ENCODE assay signal across 12 cellular contexts in the genomic region with DNA sequence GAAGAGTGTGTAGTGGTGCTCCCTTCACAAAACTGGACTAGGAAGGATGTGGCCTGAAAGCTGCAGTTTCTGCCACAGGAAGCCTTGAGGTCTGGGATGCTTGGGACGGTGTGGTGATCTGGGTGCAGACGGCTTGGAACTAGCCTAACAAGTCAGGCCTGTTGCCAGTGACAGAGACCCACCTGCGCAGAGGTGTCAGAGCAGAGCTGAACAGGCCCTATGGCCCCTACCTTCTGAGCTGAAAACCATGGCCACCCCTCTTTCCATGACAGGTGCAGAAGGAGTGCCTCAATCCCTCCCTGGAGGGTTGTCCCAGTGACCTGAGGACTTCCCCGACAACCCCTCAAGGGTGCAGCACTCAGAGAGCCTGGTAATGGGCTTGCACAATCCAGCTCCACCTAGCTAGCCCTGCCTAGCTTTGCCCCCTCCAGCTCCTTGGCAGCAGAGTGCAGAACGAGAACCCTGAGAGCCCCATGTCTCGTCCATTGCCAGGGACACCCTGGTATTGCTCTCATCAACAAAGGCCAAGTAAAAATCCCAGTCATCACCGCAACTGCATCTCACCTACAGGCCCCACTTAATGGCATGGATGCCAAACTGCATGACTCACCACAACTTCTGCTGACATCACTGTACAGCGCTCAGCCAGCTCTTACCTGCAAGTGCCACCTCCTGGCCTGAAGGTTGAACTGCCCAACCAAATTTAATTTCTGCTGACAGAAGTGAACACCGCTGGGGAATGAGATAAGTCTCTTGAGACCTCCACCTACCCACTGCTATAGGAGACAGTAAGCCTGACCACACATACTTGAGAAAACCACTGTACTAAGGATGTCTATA.
DNase-seq lines count a peak whose midpoint lies in the region; ATAC-seq and TF ChIP-seq lines count a peak whose summit lies in the region.
"Had no signal": no experiment of that assay in that cellular context is flagged by ENCODE, and none has a peak within 500 bp of the region (broad histone marks: within the 10 kb centered on the region; RNA-seq: fewer than 3 reads in every experiment).

No MANE protein-coding gene starts in this region.

- dilution Hi-C loops in mammary epithelial cell (cut with HindIII; ENCODE audit: low sequenced_read_pairs): no loop called here

- DNase-seq in ELR (ENCODE audit: low read depth) (peak; percentile 89), HuH-7 (ENCODE audit: low spot score) (peak; percentile 6), mammary epithelial cell (peak; percentile 76), ecto neural progenitor cell (ENCODE audit: low spot score) (no peak), NCI-H2107 treated with DMSO at 0.1 percent for 48 hours (lab: John Stamatoyannopoulos, UW; ENCODE audit: unreplicated experiment) (no peak)
- DNase-seq in stimulated activated naive CD4-positive, alpha-beta T cell (lab: John Stamatoyannopoulos, UW): no peak
- DNase-seq: activated CD4-positive, alpha-beta memory T cell treated with anti-CD3 and anti-CD28 coated beads for 36 hours; activated naive CD8-positive, alpha-beta T cell treated with anti-CD3 and anti-CD28 coated beads, Interleukin-2, amount 50 U/mL, for 24 hours; NCI-H1092 had no signal

- no peaks in the 10 kb centered on the region for H4K20me1 ChIP-seq in mammary epithelial cell (ENCODE audit: insufficient read depth, low read length)

- H3K79me2 ChIP-seq in mammary epithelial cell (ENCODE audit: insufficient read depth, low read length): no peaks in the 10 kb centered on the region

- no peak overlapping the region for H2AFZ ChIP-seq in mammary epithelial cell (ENCODE audit: low read depth, low read length)

- 34% methylated on average over 6 of the region's 9 CpGs for WGBS in mammary epithelial cell (ENCODE audit: low coverage, missing lambda C conversion rate)
- 79% methylated on average over 9 of the region's 9 CpGs for WGBS in liver

- TF ChIP-seq RAD21 in liver (IDR thresholded peaks at IDR 0.05): peak; percentile 80 to 87

- TF ChIP-seq CTCF in mammary epithelial cell (conservative IDR thresholded peaks at IDR 0.05 in 1 of 2, IDR thresholded peaks at IDR 0.05 in 1 of 2; ENCODE audit: extremely low read depth in 1 of 2, insufficient read depth in 1 of 2, low read depth in 1 of 2, low read length in 2 of 2): peak; percentile 66 to 69
- TF ChIP-seq CTCF in liver (IDR thresholded peaks at IDR 0.05; ENCODE audit: low read depth, low read length, missing input control): peak; percentile 55

- H3K4me1 ChIP-seq in mammary epithelial cell (ENCODE audit: insufficient read depth, low read length): peaks cover 9% of the 10 kb centered on the region
- H3K4me1 ChIP-seq in liver (ENCODE audit: control insufficient read depth in 4 of 4, insufficient read depth in 4 of 4, low read length in 3 of 4): no peaks in the 10 kb centered on the region
- H3K4me1 ChIP-seq: SJSA1 had no signal

- intact Hi-C loops in mammary epithelial cell (cut with micrococcal nuclease): loop anchor here (1.0 to 5.0 kb wide), 3 partner anchors 311 to 869 kb away; no protein-coding TSS in a partner anchor

- ATAC-seq in GM21367 (IDR thresholded peaks at IDR 0.05; ENCODE audit: unreplicated experiment): no peak
- ATAC-seq: activated naive CD8-positive, alpha-beta T cell treated with anti-CD3 and anti-CD28 coated beads, Interleukin-2, amount 50 U/mL, for 24 hours had no signal

- H3K4me3 ChIP-seq in mammary epithelial cell (replicated peaks in 1 of 3; ENCODE audit: insufficient read depth in 1 of 3, low read depth in 2 of 3, low read length in 3 of 3) (no peak overlapping the region), liver (ENCODE audit: low read depth in 1 of 3, low read length in 3 of 3) (no peak overlapping the region)
- H3K4me3 ChIP-seq: SJSA1 had no signal

- H3K27ac ChIP-seq in mammary epithelial cell (ENCODE audit: insufficient read depth, low read depth, low read length) (peak overlapping the region; percentile 20), liver (ENCODE audit: low read depth in 1 of 2, low read length in 2 of 2) (no peak overlapping the region)
- H3K27ac ChIP-seq: SJSA1 had no signal

- CTCF ChIA-PET in mammary epithelial cell (lab: Charles Lee; ENCODE audit: low non-redundant PET): no interaction called here

- no TSS peak for BruUV-seq in mammary epithelial cell (replicated peaks; lab: Mats Ljungman, UMichigan)

- H3K9me3 ChIP-seq in mammary epithelial cell (replicated peaks; ENCODE audit: insufficient read depth, low read length): peaks cover 3% of the 10 kb centered on the region
- H3K9me3 ChIP-seq in liver (ENCODE audit: control insufficient read depth in 4 of 4, low read length in 3 of 4): peaks cover 3 to 17% (median 8%) of the 10 kb centered on the region in 4 donors

- no peaks in the 10 kb centered on the region for H3K36me3 ChIP-seq in mammary epithelial cell (ENCODE audit: insufficient read depth, low read length)
- no peaks in the 10 kb centered on the region for H3K36me3 ChIP-seq in liver (ENCODE audit: control insufficient read depth in 4 of 4, insufficient read depth in 3 of 4, low read depth in 1 of 4, low read length in 3 of 4)
- H3K36me3 ChIP-seq: SJSA1 had no signal

- no peaks in the 10 kb centered on the region for H3K27me3 ChIP-seq in mammary epithelial cell (ENCODE audit: insufficient read depth, low read length)
- no peaks in the 10 kb centered on the region for H3K27me3 ChIP-seq in liver (ENCODE audit: control insufficient read depth in 4 of 4, insufficient read depth in 4 of 4, low read length in 3 of 4)
- H3K27me3 ChIP-seq: SJSA1 had no signal

- H3K9ac ChIP-seq in mammary epithelial cell (ENCODE audit: insufficient read depth, low read length): no peak overlapping the region
- no peak overlapping the region for H3K9ac ChIP-seq in liver (ENCODE audit: low read depth in 1 of 2, low read length in 2 of 2)

- no peak overlapping the region for H3K4me2 ChIP-seq in mammary epithelial cell (ENCODE audit: insufficient read depth, low read depth, low read length)

- in situ Hi-C loops in mammary epithelial cell (cut with MboI; ENCODE audit: low sequenced_read_pairs in 2 of 2): loop anchor here in 1 of 2 donors (25.0 kb wide), 1 partner anchor 314 kb away; no protein-coding TSS in a partner anchor

TF ChIP-seq in liver, 16 proteins besides CTCF, POLR2A, EP300 and RAD21:
- TF ChIP-seq TAF1 (conservative IDR thresholded peaks at IDR 0.05) (no peak), GABPA (IDR thresholded peaks at IDR 0.05 in 1 of 2, conservative IDR thresholded peaks at IDR 0.05 in 1 of 2) (no peak), JUND (IDR thresholded peaks at IDR 0.05) (peak; percentile 75 to 82), MAX (IDR thresholded peaks at IDR 0.05) (no peak), REST (IDR thresholded peaks at IDR 0.05) (no peak)
- TF ChIP-seq, protein P1, sequence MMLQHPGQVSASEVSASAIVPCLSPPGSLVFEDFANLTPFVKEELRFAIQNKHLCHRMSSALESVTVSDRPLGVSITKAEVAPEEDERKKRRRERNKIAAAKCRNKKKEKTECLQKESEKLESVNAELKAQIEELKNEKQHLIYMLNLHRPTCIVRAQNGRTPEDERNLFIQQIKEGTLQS (IDR thresholded peaks at IDR 0.05): peak; percentile 58

Comparison
In these comparisons a context has a peak if more than half of its experiments do, and no peak if none do; other contexts are left out.
1. DNase-seq: peak in ELR (single experiment), HuH-7 (single experiment) and mammary epithelial cell (single experiment); none in stimulated activated naive CD4-positive, alpha-beta T cell (0 of 6), ecto neural progenitor cell (single experiment) and NCI-H2107 treated with DMSO at 0.1 percent for 48 hours (single experiment).